ENCODE assay signal across 1 cellular context in the genomic region with DNA sequence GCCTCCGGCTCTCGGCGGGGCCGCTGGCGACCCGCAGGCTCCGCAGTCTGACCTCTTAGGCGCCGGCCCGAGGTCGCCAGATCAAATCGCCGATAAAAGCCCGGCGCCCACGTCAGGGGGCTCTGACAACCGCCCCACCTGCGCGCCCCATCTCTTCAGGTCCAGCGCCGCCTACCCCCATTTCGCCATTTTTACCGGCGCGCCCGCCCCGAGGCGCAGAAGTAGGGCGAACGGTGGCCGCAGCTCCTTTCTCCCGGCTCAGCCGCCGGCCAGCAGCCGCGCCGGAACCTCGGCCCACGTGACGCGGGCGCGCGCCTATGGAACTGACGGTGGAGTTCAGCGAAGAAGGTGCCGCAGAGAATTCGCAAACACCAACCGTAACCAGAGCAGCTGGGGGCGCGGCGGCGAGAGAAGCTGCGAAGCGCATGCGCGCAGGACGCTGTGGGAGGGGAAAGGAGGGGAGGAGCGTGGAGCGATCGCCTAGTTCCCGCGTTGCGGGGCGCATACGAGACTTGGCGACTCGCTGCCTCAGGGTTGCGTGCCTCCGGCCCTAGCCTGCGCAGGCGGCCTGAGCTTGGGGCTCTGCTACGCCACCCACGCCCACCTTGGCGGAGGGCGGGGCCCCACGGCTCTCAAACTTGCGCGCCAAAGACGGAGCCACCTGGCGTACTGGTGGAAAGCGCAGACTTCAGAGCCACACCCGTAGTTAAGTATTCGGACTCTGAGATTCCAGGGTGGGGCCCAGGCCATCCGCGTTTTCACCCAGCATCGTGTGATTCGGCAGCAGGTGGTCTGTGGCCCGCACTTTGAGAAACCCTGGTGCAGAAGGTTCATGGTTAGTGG.
TF ChIP-seq lines count a peak whose summit lies in the region.

A gene with protein sequence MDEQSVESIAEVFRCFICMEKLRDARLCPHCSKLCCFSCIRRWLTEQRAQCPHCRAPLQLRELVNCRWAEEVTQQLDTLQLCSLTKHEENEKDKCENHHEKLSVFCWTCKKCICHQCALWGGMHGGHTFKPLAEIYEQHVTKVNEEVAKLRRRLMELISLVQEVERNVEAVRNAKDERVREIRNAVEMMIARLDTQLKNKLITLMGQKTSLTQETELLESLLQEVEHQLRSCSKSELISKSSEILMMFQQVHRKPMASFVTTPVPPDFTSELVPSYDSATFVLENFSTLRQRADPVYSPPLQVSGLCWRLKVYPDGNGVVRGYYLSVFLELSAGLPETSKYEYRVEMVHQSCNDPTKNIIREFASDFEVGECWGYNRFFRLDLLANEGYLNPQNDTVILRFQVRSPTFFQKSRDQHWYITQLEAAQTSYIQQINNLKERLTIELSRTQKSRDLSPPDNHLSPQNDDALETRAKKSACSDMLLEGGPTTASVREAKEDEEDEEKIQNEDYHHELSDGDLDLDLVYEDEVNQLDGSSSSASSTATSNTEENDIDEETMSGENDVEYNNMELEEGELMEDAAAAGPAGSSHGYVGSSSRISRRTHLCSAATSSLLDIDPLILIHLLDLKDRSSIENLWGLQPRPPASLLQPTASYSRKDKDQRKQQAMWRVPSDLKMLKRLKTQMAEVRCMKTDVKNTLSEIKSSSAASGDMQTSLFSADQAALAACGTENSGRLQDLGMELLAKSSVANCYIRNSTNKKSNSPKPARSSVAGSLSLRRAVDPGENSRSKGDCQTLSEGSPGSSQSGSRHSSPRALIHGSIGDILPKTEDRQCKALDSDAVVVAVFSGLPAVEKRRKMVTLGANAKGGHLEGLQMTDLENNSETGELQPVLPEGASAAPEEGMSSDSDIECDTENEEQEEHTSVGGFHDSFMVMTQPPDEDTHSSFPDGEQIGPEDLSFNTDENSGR (minus strand): TSS at position 418 of the 843 bp plus-strand sequence. CDS start 419 bp downstream, outside the sequence.

TF ChIP-seq in HepG2, 621 proteins besides CTCF, POLR2A, EP300 and RAD21 (continued from another document and continues in another):
- TF ChIP-seq, protein P1, sequence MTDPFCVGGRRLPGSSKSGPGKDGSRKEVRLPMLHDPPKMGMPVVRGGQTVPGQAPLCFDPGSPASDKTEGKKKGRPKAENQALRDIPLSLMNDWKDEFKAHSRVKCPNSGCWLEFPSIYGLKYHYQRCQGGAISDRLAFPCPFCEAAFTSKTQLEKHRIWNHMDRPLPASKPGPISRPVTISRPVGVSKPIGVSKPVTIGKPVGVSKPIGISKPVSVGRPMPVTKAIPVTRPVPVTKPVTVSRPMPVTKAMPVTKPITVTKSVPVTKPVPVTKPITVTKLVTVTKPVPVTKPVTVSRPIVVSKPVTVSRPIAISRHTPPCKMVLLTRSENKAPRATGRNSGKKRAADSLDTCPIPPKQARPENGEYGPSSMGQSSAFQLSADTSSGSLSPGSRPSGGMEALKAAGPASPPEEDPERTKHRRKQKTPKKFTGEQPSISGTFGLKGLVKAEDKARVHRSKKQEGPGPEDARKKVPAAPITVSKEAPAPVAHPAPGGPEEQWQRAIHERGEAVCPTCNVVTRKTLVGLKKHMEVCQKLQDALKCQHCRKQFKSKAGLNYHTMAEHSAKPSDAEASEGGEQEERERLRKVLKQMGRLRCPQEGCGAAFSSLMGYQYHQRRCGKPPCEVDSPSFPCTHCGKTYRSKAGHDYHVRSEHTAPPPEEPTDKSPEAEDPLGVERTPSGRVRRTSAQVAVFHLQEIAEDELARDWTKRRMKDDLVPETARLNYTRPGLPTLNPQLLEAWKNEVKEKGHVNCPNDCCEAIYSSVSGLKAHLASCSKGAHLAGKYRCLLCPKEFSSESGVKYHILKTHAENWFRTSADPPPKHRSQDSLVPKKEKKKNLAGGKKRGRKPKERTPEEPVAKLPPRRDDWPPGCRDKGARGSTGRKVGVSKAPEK (CRISPR knock-in tag; IDR thresholded peaks at IDR 0.05; ENCODE audit: borderline replicate concordance), result no peak
- TF ChIP-seq BHLHE40 (IDR thresholded peaks at IDR 0.05; ENCODE audit: low read length) (peak; percentile 60), ZFP1 (CRISPR knock-in tag; IDR thresholded peaks at IDR 0.05) (0 out of 2 replicates have a peak, but pooled peaks have one; percentile 13), ZNF570 (CRISPR knock-in tag; IDR thresholded peaks at IDR 0.05; ENCODE audit: borderline replicate concordance) (no peak), ZNF703 (CRISPR knock-in tag; IDR thresholded peaks at IDR 0.05; ENCODE audit: borderline replicate concordance) (no peak; the same call in 1 of the 2 replicates), RBAK (CRISPR knock-in tag; IDR thresholded peaks at IDR 0.05) (no peak), ZSCAN21 (CRISPR knock-in tag; IDR thresholded peaks at IDR 0.05; ENCODE audit: borderline replicate concordance) (peak; percentile 64; the same call in 1 of the 2 replicates), ETV6 (CRISPR knock-in tag; conservative IDR thresholded peaks at IDR 0.05) (no peak), RARG (CRISPR knock-in tag; IDR thresholded peaks at IDR 0.05; ENCODE audit: low read depth) (0 out of 2 replicates have a peak, but pooled peaks have one; percentile 57), ZNF709 (CRISPR knock-in tag; IDR thresholded peaks at IDR 0.05) (peak; percentile 81; the same call in 1 of the 2 replicates), ZBTB10 (CRISPR knock-in tag; IDR thresholded peaks at IDR 0.05; ENCODE audit: borderline replicate concordance) (0 out of 2 replicates have a peak, but pooled peaks have one; percentile 52), ZNF276 (CRISPR knock-in tag; IDR thresholded peaks at IDR 0.05; ENCODE audit: low read depth) (no peak; the same call in 1 of the 2 replicates), NFKB2 (CRISPR knock-in tag; IDR thresholded peaks at IDR 0.05; ENCODE audit: borderline replicate concordance) (peak; percentile 79; the same call in 1 of the 2 replicates), ZNF501 (CRISPR knock-in tag; IDR thresholded peaks at IDR 0.05) (peak; percentile 95), NFRKB (IDR thresholded peaks at IDR 0.05) (no peak), SP2 (CRISPR knock-in tag; IDR thresholded peaks at IDR 0.05) (peak; percentile 23; the same call in 1 of the 2 replicates), ZNF207 (IDR thresholded peaks at IDR 0.05; ENCODE audit: borderline replicate concordance) (no peak), ZNF256 (CRISPR knock-in tag; conservative IDR thresholded peaks at IDR 0.05) (peak; percentile 21), ZNF556 (CRISPR knock-in tag; IDR thresholded peaks at IDR 0.05; ENCODE audit: borderline replicate concordance) (0 out of 2 replicates have a peak, but pooled peaks have one; percentile 7), ZBTB34 (CRISPR knock-in tag; IDR thresholded peaks at IDR 0.05) (peak; percentile 79), ZNF510 (CRISPR knock-in tag; IDR thresholded peaks at IDR 0.05; ENCODE audit: low read depth) (peak; percentile 11; the same call in 1 of the 2 replicates), ARID3A (IDR thresholded peaks at IDR 0.05; ENCODE audit: low read depth, low read length) (no peak), DNMT3B (CRISPR knock-in tag; conservative IDR thresholded peaks at IDR 0.05) (peak; percentile 63; the same call in 1 of the 2 replicates), ZNF543 (CRISPR knock-in tag; IDR thresholded peaks at IDR 0.05) (peak; percentile 78), ZNF101 (CRISPR knock-in tag; IDR thresholded peaks at IDR 0.05; ENCODE audit: borderline replicate concordance, low read depth) (no peak), FOXJ3 (CRISPR knock-in tag; IDR thresholded peaks at IDR 0.05; ENCODE audit: borderline replicate concordance) (no peak), LCORL (IDR thresholded peaks at IDR 0.05) (no peak), LCORL (CRISPR knock-in tag; IDR thresholded peaks at IDR 0.05) (peak; percentile 35; the same call in 1 of the 2 replicates), KLF15 (CRISPR knock-in tag; IDR thresholded peaks at IDR 0.05; ENCODE audit: borderline replicate concordance) (0 out of 2 replicates have a peak, but pooled peaks have one; percentile 76), REXO4 (CRISPR knock-in tag; IDR thresholded peaks at IDR 0.05; ENCODE audit: borderline replicate concordance) (no peak), TBX2 (CRISPR knock-in tag; IDR thresholded peaks at IDR 0.05; ENCODE audit: borderline replicate concordance) (peak; percentile 94), CBX5 (CRISPR knock-in tag; IDR thresholded peaks at IDR 0.05; ENCODE audit: borderline replicate concordance) (no peak), CBX2 (IDR thresholded peaks at IDR 0.05; ENCODE audit: low read depth, low read length) (no peak), CBX2 (CRISPR knock-in tag; IDR thresholded peaks at IDR 0.05; ENCODE audit: low read depth) (no peak), NCOA2 (CRISPR knock-in tag; IDR thresholded peaks at IDR 0.05) (0 out of 2 replicates have a peak, but pooled peaks have one; percentile 35), KMT2B (CRISPR knock-in tag; IDR thresholded peaks at IDR 0.05) (peak; percentile 97)
- TF ChIP-seq, protein P2, sequence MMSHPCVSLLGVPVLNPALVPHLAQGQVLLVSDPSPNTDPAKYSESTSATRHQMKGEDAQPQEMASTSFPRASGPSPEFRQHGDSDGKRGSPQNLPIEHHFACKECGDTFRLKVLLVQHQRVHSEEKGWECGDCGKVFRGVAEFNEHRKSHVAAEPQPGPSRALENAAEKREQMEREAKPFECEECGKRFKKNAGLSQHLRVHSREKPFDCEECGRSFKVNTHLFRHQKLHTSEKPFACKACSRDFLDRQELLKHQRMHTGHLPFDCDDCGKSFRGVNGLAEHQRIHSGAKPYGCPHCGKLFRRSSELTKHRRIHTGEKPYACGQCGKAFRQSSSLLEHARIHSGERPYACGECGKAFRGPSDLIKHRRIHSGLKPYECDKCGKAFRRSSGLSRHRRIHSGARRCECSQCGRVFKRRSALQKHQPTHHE (CRISPR knock-in tag; IDR thresholded peaks at IDR 0.05; ENCODE audit: borderline replicate concordance), result peak; percentile 81
- TF ChIP-seq, protein P3, sequence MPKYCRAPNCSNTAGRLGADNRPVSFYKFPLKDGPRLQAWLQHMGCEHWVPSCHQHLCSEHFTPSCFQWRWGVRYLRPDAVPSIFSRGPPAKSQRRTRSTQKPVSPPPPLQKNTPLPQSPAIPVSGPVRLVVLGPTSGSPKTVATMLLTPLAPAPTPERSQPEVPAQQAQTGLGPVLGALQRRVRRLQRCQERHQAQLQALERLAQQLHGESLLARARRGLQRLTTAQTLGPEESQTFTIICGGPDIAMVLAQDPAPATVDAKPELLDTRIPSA (CRISPR knock-in tag; IDR thresholded peaks at IDR 0.05; ENCODE audit: borderline replicate concordance), result no peak
- TF ChIP-seq, protein P4, sequence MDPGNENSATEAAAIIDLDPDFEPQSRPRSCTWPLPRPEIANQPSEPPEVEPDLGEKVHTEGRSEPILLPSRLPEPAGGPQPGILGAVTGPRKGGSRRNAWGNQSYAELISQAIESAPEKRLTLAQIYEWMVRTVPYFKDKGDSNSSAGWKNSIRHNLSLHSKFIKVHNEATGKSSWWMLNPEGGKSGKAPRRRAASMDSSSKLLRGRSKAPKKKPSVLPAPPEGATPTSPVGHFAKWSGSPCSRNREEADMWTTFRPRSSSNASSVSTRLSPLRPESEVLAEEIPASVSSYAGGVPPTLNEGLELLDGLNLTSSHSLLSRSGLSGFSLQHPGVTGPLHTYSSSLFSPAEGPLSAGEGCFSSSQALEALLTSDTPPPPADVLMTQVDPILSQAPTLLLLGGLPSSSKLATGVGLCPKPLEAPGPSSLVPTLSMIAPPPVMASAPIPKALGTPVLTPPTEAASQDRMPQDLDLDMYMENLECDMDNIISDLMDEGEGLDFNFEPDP (CRISPR knock-in tag; conservative IDR thresholded peaks at IDR 0.05), result no peak
